ENCODE assay signal across 8 cellular contexts in genomic region chr1:27887215-27888035, GRCh38.
DNase-seq lines count a peak whose midpoint lies in the region; ATAC-seq and TF ChIP-seq lines count a peak whose summit lies in the region.

No MANE protein-coding gene starts in this region.

- H3K27ac ChIP-seq in RWPE1 (peak overlapping the region; percentile 24; the same call in 1 of the 2 replicates), cingulate gyrus (ENCODE audit: low read depth, low read length) (peak overlapping the region; percentile 1)

- POLR2A ChIA-PET in RWPE1 (lab: Yijun Ruan, JAX; ENCODE audit: low non-redundant PET): no interaction called here

- TF ChIP-seq CTCF in RWPE1 (conservative IDR thresholded peaks at IDR 0.05; ENCODE audit: low read depth): no peak

- CTCF ChIA-PET in RWPE1 (lab: Yijun Ruan, JAX): interaction anchor here (0.5 to 0.6 kb wide), 2 partner anchors 11 to 12 kb away, joined by 3 read pairs; no protein-coding TSS in a partner anchor

- peak; percentile 9 for DNase-seq in activated gamma-delta T cell treated with Interleukin-2 at 50 U/mL for 16 hours
- no peak for DNase-seq in activated gamma-delta T cell (lab: John Stamatoyannopoulos, UW)
- no peak for DNase-seq in RWPE1 (ENCODE audit: low spot score)
- peak; percentile 30 for DNase-seq in stimulated activated naive CD8-positive, alpha-beta T cell treated with anti-CD3 and anti-CD28 coated beads, Interleukin-15, Interleukin-2, amounts not matched to agents 100 U/mL and 50 U/mL, for 24 hours
- DNase-seq in effector CD4-positive, alpha-beta T cell: no peak
- DNase-seq in OCI-M2 (lab: John Stamatoyannopoulos, UW; ENCODE audit: unreplicated experiment): no peak

- peak; percentile 56 for ATAC-seq in stimulated activated naive CD8-positive, alpha-beta T cell treated with anti-CD3 and anti-CD28 coated beads, Interleukin-15, Interleukin-2, amounts not matched to agents 100 U/mL and 50 U/mL, for 24 hours
- ATAC-seq in GM19452 (IDR thresholded peaks at IDR 0.05; ENCODE audit: unreplicated experiment): no peak

Comparison
In these comparisons a context has a peak if more than half of its experiments do, and no peak if none do; other contexts are left out.
1. DNase-seq: peak in activated gamma-delta T cell treated with Interleukin-2 at 50 U/mL for 16 hours (single experiment) and stimulated activated naive CD8-positive, alpha-beta T cell treated with anti-CD3 and anti-CD28 coated beads, Interleukin-15, Interleukin-2, amounts not matched to agents 100 U/mL and 50 U/mL, for 24 hours (single experiment); none in activated gamma-delta T cell (single experiment), RWPE1 (single experiment), effector CD4-positive, alpha-beta T cell (single experiment) and OCI-M2 (single experiment).